Comparison of ENCODE assay signal across 18 cellular contexts in the genomic region with DNA sequence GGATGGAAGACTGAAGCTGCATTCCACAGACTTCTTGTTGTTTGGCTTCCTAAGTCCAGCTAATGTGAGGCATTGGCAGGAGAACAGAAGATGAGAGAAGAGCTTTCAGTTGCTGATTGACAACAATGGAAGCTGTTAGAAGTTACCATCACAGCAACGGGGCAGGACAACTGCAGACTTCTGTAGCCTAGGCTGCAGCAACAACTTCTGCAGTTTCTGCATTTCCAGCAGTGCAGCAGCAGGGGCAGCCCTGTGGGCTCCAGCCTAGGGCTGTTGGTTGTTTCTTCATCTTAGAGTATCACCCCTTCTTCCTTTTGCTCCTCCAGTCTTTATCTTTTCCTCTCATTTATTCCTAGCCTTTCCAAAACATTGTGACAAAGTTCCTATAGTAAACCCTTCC.
"Had no signal": no experiment of that assay in that cellular context is flagged by ENCODE, and none has a peak within 500 bp of the region (broad histone marks: within the 10 kb centered on the region; RNA-seq: fewer than 3 reads in every experiment).

No MANE protein-coding gene starts in this region.

- H3K9me3 ChIP-seq: ascending aorta, esophagus muscularis mucosa, left ventricle myocardium inferior, psoas muscle, right lobe of liver had no signal

- H3K9me3 Mint-ChIP-seq: natural killer cell had no signal

- H3K27ac Mint-ChIP-seq: activated CD8-positive, alpha-beta memory T cell treated with anti-CD3 and anti-CD28 coated beads, Interleukin-2, amount 10 ng/mL, durations not matched to agents 7 days and 5 days; natural killer cell had no signal

- H3K36me3 ChIP-seq: ascending aorta, esophagus muscularis mucosa, heart right ventricle, left ventricle myocardium inferior, right lobe of liver had no signal

- H3K4me1 Mint-ChIP-seq: activated CD8-positive, alpha-beta memory T cell treated with anti-CD3 and anti-CD28 coated beads, Interleukin-2, amount 10 ng/mL, durations not matched to agents 7 days and 5 days had no signal

- DNase-seq: activated CD4-positive, alpha-beta T cell treated with anti-CD3 and anti-CD28 coated beads, Interleukin-2, amount 50 U/mL, for 48 hours; activated CD8-positive, alpha-beta memory T cell treated with anti-CD3 and anti-CD28 coated beads, Interleukin-2, amount 10 ng/mL, durations not matched to agents 7 days and 5 days; activated gamma-delta T cell treated with Interleukin-2 at 50 U/mL for 16 hours; activated T-cell treated with anti-CD3 and anti-CD28 coated beads, Interleukin-2, amount 50 U/mL, for 48 hours; foreskin melanocyte; heart right ventricle; kidney; left ventricle myocardium inferior; natural killer cell; occipital lobe; psoas muscle; right lobe of liver; stimulated activated CD4-positive, alpha-beta T cell treated with anti-CD3 and anti-CD28 coated beads, Interleukin-12 subunit alpha, Interleukin-12 subunit beta, amount 100 ng/mL, for 4 hours; stimulated activated naive CD4-positive, alpha-beta T cell; trophoblast cell had no signal

- H3K27ac ChIP-seq: ascending aorta, esophagus muscularis mucosa, heart right ventricle, left ventricle myocardium inferior, psoas muscle, right lobe of liver had no signal

- ATAC-seq: activated CD4-positive, CD25-positive, alpha-beta regulatory T cell treated with anti-CD3 and anti-CD28 coated beads, Interleukin-2, amount 50 U/mL, for 24 hours; activated CD8-positive, alpha-beta memory T cell treated with anti-CD3 and anti-CD28 coated beads, Interleukin-2, amount 10 ng/mL, durations not matched to agents 7 days and 5 days; heart right ventricle; natural killer cell; psoas muscle had no signal

- H3K36me3 Mint-ChIP-seq: natural killer cell had no signal

- H3K4me3 ChIP-seq: ascending aorta, esophagus muscularis mucosa, heart right ventricle, left ventricle myocardium inferior, psoas muscle, right lobe of liver had no signal

- H3K4me1 ChIP-seq: ascending aorta, esophagus muscularis mucosa, heart right ventricle, left ventricle myocardium inferior, psoas muscle, right lobe of liver had no signal

- H3K4me3 Mint-ChIP-seq: activated CD8-positive, alpha-beta memory T cell treated with anti-CD3 and anti-CD28 coated beads, Interleukin-2, amount 10 ng/mL, durations not matched to agents 7 days and 5 days; natural killer cell had no signal

- H3K27me3 Mint-ChIP-seq: activated CD8-positive, alpha-beta memory T cell treated with anti-CD3 and anti-CD28 coated beads, Interleukin-2, amount 10 ng/mL, durations not matched to agents 7 days and 5 days had no signal

- H3K27me3 ChIP-seq: ascending aorta, esophagus muscularis mucosa, heart right ventricle, right lobe of liver had no signal
